In the genomic region with DNA sequence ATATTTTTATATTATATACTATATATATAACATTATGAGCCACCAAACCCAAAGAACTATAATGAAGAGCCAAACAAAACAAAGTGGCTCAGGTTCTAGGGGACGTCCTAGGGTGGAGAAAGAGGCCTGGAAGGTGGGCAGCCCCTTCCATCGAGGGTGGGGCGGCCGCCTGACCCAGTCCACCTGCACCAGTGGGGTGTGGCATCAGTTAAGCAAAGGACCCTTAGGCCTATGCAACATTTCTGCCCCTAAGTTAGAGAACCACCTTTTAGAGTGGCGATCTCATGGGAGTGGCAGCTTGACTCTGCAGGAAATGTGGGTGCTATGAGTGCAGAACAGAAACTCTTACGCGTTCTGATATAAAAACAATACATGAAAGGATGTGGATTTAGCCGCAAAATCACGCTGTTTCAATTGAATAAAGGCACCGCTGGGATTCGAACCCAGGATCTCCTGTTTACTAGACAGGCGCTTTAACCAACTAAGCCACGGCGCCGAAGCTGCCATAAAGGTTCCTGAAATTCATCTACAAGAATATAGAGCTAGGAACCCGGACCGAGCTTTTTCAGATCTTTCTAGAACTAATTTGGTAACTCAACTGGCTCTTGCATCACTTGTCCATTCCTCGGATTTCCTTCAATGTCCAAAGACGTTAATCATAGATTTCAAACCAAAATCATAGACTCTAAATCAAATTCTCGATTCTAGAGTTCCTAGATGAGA, we compare ENCODE assay signal across 8 cellular contexts. TPM values are rescaled to one million over a fixed set of nuclear protein-coding genes. Genes with fewer than 3 reads are reported as not detected.
A peak's percentile ranks its signal among the peaks of the same experiment; 100 is the strongest.
DNase-seq lines count a peak whose midpoint lies in the region; ATAC-seq and TF ChIP-seq lines count a peak whose summit lies in the region.

No MANE protein-coding gene starts in this region.

- no peak for ATAC-seq in Right ventricle myocardium inferior
- peak; percentile 4; the same call in 2 of the 3 replicates for ATAC-seq in SK-N-SH treated with all-trans-retinoic acid at 6 μM for 48 hours

- no peak overlapping the region for H3K9ac ChIP-seq in iPS-15b (ENCODE audit: low read depth, low read length)

- H3K27me3 ChIP-seq in cardiac muscle cell (no peaks in the 10 kb centered on the region), iPS-15b (ENCODE audit: control insufficient read depth, insufficient read depth, low read length) (no peaks in the 10 kb centered on the region)

- TF ChIP-seq CTCF in cardiac muscle cell (IDR thresholded peaks at IDR 0.05; ENCODE audit: low read depth, low read length), result no peak

- H3K9me3 ChIP-seq in cardiac muscle cell (ENCODE audit: low read depth), result no peaks in the 10 kb centered on the region
- H3K9me3 ChIP-seq in iPS-15b (ENCODE audit: control insufficient read depth, insufficient read depth, low read length), result no peaks in the 10 kb centered on the region

- H3K4me1 ChIP-seq in cardiac muscle cell (ENCODE audit: low read depth) (no peaks in the 10 kb centered on the region), iPS-15b (ENCODE audit: control insufficient read depth, insufficient read depth, low read length) (peaks cover 8% of the 10 kb centered on the region)

- H3K4me3 ChIP-seq in cardiac muscle cell, result peak overlapping the region; percentile 21
- peak overlapping the region; percentile 76 for H3K4me3 ChIP-seq in iPS-15b (ENCODE audit: low read depth, low read length)

- peaks cover 26% of the 10 kb centered on the region for H3K36me3 ChIP-seq in cardiac muscle cell
- peaks cover 17% of the 10 kb centered on the region for H3K36me3 ChIP-seq in iPS-15b (ENCODE audit: control insufficient read depth, insufficient read depth, low read length)

- H3K27ac ChIP-seq in cardiac muscle cell, result peak overlapping the region; percentile 55

- intact Hi-C loops in Right ventricle myocardium inferior (cut with DNase I), result no loop called here

- peak; percentile 36 to 81 for DNase-seq in cardiac muscle cell (ENCODE audit: low read depth in 1 of 2, low spot score in 1 of 2)
- DNase-seq in Right ventricle myocardium inferior (ENCODE audit: missing footprints), result no peak
- DNase-seq in amygdala (lab: John Stamatoyannopoulos, UW), result peak in 51 of 56 donors; percentile 2 to 83 (median 38)
- DNase-seq in stimulated activated CD4-positive, alpha-beta T cell treated with anti-CD3 and anti-CD28 coated beads, Interleukin-12 subunit alpha, Interleukin-12 subunit beta, amount 100 ng/mL, for 24 hours (ENCODE audit: low read depth in 2 of 2), result peak; percentile 71 to 85
- no peak for DNase-seq in GDM1 (lab: John Stamatoyannopoulos, UW)
- no peak for DNase-seq in DMS153 treated with DMSO at 0.1 percent for 48 hours (lab: John Stamatoyannopoulos, UW; ENCODE audit: unreplicated experiment)

TF ChIP-seq in SK-N-SH treated with all-trans-retinoic acid at 6 μM for 48 hours, 23 proteins besides CTCF, POLR2A, EP300 and RAD21 (continues in another document):
- TF ChIP-seq CSDC2 (CRISPR knock-in tag; IDR thresholded peaks at IDR 0.05) (no peak), RARB (CRISPR knock-in tag; IDR thresholded peaks at IDR 0.05) (no peak), ZC3H10 (CRISPR knock-in tag; IDR thresholded peaks at IDR 0.05) (no peak), OSR1 (CRISPR knock-in tag; IDR thresholded peaks at IDR 0.05) (no peak), ARNTL (CRISPR knock-in tag; IDR thresholded peaks at IDR 0.05; ENCODE audit: borderline replicate concordance, low read depth) (no peak), TOX (CRISPR knock-in tag; IDR thresholded peaks at IDR 0.05; ENCODE audit: borderline replicate concordance) (no peak), BACH2 (CRISPR knock-in tag; IDR thresholded peaks at IDR 0.05; ENCODE audit: borderline replicate concordance) (no peak), ESRRG (CRISPR knock-in tag; IDR thresholded peaks at IDR 0.05) (no peak), ZFP30 (CRISPR knock-in tag; IDR thresholded peaks at IDR 0.05) (no peak), TCF4 (CRISPR knock-in tag; IDR thresholded peaks at IDR 0.05; ENCODE audit: borderline replicate concordance) (no peak), SNAI2 (CRISPR knock-in tag; IDR thresholded peaks at IDR 0.05) (no peak), GLIS3 (CRISPR knock-in tag; IDR thresholded peaks at IDR 0.05) (no peak), ISL1 (CRISPR knock-in tag; IDR thresholded peaks at IDR 0.05) (no peak), ZFP3 (CRISPR knock-in tag; IDR thresholded peaks at IDR 0.05) (no peak), ZNF8 (CRISPR knock-in tag; IDR thresholded peaks at IDR 0.05) (no peak)
- TF ChIP-seq, protein P1, sequence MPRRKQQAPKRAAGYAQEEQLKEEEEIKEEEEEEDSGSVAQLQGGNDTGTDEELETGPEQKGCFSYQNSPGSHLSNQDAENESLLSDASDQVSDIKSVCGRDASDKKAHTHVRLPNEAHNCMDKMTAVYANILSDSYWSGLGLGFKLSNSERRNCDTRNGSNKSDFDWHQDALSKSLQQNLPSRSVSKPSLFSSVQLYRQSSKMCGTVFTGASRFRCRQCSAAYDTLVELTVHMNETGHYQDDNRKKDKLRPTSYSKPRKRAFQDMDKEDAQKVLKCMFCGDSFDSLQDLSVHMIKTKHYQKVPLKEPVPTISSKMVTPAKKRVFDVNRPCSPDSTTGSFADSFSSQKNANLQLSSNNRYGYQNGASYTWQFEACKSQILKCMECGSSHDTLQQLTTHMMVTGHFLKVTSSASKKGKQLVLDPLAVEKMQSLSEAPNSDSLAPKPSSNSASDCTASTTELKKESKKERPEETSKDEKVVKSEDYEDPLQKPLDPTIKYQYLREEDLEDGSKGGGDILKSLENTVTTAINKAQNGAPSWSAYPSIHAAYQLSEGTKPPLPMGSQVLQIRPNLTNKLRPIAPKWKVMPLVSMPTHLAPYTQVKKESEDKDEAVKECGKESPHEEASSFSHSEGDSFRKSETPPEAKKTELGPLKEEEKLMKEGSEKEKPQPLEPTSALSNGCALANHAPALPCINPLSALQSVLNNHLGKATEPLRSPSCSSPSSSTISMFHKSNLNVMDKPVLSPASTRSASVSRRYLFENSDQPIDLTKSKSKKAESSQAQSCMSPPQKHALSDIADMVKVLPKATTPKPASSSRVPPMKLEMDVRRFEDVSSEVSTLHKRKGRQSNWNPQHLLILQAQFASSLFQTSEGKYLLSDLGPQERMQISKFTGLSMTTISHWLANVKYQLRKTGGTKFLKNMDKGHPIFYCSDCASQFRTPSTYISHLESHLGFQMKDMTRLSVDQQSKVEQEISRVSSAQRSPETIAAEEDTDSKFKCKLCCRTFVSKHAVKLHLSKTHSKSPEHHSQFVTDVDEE (CRISPR knock-in tag; IDR thresholded peaks at IDR 0.05), result no peak
- TF ChIP-seq, protein P2, sequence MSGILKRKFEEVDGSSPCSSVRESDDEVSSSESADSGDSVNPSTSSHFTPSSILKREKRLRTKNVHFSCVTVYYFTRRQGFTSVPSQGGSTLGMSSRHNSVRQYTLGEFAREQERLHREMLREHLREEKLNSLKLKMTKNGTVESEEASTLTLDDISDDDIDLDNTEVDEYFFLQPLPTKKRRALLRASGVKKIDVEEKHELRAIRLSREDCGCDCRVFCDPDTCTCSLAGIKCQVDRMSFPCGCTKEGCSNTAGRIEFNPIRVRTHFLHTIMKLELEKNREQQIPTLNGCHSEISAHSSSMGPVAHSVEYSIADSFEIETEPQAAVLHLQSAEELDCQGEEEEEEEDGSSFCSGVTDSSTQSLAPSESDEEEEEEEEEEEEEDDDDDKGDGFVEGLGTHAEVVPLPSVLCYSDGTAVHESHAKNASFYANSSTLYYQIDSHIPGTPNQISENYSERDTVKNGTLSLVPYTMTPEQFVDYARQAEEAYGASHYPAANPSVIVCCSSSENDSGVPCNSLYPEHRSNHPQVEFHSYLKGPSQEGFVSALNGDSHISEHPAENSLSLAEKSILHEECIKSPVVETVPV (CRISPR knock-in tag; IDR thresholded peaks at IDR 0.05), result no peak
- TF ChIP-seq, protein P3, sequence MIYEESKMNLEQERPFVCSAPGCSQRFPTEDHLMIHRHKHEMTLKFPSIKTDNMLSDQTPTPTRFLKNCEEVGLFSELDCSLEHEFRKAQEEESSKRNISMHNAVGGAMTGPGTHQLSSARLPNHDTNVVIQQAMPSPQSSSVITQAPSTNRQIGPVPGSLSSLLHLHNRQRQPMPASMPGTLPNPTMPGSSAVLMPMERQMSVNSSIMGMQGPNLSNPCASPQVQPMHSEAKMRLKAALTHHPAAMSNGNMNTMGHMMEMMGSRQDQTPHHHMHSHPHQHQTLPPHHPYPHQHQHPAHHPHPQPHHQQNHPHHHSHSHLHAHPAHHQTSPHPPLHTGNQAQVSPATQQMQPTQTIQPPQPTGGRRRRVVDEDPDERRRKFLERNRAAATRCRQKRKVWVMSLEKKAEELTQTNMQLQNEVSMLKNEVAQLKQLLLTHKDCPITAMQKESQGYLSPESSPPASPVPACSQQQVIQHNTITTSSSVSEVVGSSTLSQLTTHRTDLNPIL (CRISPR knock-in tag; IDR thresholded peaks at IDR 0.05; ENCODE audit: low read depth), result no peak
- TF ChIP-seq, protein P4, sequence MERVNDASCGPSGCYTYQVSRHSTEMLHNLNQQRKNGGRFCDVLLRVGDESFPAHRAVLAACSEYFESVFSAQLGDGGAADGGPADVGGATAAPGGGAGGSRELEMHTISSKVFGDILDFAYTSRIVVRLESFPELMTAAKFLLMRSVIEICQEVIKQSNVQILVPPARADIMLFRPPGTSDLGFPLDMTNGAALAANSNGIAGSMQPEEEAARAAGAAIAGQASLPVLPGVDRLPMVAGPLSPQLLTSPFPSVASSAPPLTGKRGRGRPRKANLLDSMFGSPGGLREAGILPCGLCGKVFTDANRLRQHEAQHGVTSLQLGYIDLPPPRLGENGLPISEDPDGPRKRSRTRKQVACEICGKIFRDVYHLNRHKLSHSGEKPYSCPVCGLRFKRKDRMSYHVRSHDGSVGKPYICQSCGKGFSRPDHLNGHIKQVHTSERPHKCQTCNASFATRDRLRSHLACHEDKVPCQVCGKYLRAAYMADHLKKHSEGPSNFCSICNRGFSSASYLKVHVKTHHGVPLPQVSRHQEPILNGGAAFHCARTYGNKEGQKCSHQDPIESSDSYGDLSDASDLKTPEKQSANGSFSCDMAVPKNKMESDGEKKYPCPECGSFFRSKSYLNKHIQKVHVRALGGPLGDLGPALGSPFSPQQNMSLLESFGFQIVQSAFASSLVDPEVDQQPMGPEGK (CRISPR knock-in tag; IDR thresholded peaks at IDR 0.05; ENCODE audit: borderline replicate concordance), result no peak

RNA-seq across cellular contexts. Expression of a gene that starts 15.6 kb away (rescaled TPM):
- 15.1 and 77.7 TPM in 2 replicates for total RNA-seq in cardiac muscle cell
- polyA plus RNA-seq in cardiac muscle cell, result 17.8 and 133 TPM in 2 replicates
- total RNA-seq in Right ventricle myocardium inferior, result 1.2 TPM

RNA-seq across cellular contexts. Expression of a gene that starts 21.9 kb away (rescaled TPM):
- 7.4 and 15.6 TPM in 2 replicates for total RNA-seq in cardiac muscle cell
- polyA plus RNA-seq in cardiac muscle cell, result 17.1 and 23.0 TPM in 2 replicates
- 13.1 TPM for total RNA-seq in Right ventricle myocardium inferior

RNA-seq across cellular contexts. Expression of a gene that starts 23.1 kb away (rescaled TPM):
- total RNA-seq in cardiac muscle cell (49.9 and 62.5 TPM in 2 replicates), Right ventricle myocardium inferior (14.7 TPM)
- polyA plus RNA-seq in cardiac muscle cell, result 48.2 and 62.0 TPM in 2 replicates

RNA-seq across cellular contexts. Expression of a gene that starts 36.0 kb away (rescaled TPM):
- 19.7 and 26.4 TPM in 2 replicates for total RNA-seq in cardiac muscle cell
- polyA plus RNA-seq in cardiac muscle cell, result 13.2 and 13.7 TPM in 2 replicates
- total RNA-seq in Right ventricle myocardium inferior, result 9.2 TPM

RNA-seq across cellular contexts. Expression of a gene that starts 49.8 kb away (rescaled TPM):
- total RNA-seq in cardiac muscle cell (39.8 and 40.7 TPM in 2 replicates), Right ventricle myocardium inferior (6.7 TPM)
- 54.6 and 62.4 TPM in 2 replicates for polyA plus RNA-seq in cardiac muscle cell

Comparison
In these comparisons a context has a peak if more than half of its experiments do, and no peak if none do; other contexts are left out.
1. DNase-seq: peak in cardiac muscle cell (2 of 2), amygdala (51 of 56) and stimulated activated CD4-positive, alpha-beta T cell treated with anti-CD3 and anti-CD28 coated beads, Interleukin-12 subunit alpha, Interleukin-12 subunit beta, amount 100 ng/mL, for 24 hours (2 of 2); none in Right ventricle myocardium inferior (single experiment), GDM1 (single experiment) and DMS153 treated with DMSO at 0.1 percent for 48 hours (single experiment).